Comparison of ENCODE assay signal across 3 cellular contexts in the genomic region with DNA sequence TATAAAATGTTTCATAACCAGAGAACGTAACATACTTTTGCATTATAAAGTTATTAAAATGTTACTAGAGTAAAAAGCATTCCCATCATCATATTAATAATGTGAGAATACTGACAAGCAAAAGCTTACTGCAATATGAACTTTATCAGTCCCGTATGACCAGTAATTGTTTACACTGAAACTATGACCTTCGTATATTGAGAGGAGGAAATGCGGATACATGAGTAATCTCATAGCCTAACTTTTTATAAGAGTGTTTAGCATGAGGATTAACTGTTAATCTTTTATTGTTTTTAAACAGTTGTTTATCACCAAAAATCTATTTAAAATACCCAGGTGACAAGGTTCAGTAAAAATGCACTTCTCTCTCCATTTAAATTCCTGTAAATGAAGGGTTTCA.
TF ChIP-seq lines count a peak whose summit lies in the region.

No MANE protein-coding gene starts in this region.

TF ChIP-seq in HEK293, 187 proteins besides CTCF, POLR2A, EP300 and RAD21 (continued from another document):
- TF ChIP-seq, protein P1, sequence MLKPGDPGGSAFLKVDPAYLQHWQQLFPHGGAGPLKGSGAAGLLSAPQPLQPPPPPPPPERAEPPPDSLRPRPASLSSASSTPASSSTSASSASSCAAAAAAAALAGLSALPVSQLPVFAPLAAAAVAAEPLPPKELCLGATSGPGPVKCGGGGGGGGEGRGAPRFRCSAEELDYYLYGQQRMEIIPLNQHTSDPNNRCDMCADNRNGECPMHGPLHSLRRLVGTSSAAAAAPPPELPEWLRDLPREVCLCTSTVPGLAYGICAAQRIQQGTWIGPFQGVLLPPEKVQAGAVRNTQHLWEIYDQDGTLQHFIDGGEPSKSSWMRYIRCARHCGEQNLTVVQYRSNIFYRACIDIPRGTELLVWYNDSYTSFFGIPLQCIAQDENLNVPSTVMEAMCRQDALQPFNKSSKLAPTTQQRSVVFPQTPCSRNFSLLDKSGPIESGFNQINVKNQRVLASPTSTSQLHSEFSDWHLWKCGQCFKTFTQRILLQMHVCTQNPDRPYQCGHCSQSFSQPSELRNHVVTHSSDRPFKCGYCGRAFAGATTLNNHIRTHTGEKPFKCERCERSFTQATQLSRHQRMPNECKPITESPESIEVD (tag by site-specific recombination; IDR thresholded peaks at IDR 0.05) = peak; percentile 18; the same call in 1 of the 2 replicates
- TF ChIP-seq SP7 (tag by site-specific recombination; IDR thresholded peaks at IDR 0.05) (0 out of 2 replicates have a peak, but pooled peaks have one; percentile 13), HOXC10 (CRISPR knock-in tag; IDR thresholded peaks at IDR 0.05) (no peak)

TF ChIP-seq in GM12878, 131 proteins besides CTCF, POLR2A, EP300 and RAD21 (continued from another document):
- TF ChIP-seq, protein P2, sequence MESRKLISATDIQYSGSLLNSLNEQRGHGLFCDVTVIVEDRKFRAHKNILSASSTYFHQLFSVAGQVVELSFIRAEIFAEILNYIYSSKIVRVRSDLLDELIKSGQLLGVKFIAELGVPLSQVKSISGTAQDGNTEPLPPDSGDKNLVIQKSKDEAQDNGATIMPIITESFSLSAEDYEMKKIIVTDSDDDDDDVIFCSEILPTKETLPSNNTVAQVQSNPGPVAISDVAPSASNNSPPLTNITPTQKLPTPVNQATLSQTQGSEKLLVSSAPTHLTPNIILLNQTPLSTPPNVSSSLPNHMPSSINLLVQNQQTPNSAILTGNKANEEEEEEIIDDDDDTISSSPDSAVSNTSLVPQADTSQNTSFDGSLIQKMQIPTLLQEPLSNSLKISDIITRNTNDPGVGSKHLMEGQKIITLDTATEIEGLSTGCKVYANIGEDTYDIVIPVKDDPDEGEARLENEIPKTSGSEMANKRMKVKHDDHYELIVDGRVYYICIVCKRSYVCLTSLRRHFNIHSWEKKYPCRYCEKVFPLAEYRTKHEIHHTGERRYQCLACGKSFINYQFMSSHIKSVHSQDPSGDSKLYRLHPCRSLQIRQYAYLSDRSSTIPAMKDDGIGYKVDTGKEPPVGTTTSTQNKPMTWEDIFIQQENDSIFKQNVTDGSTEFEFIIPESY (IDR thresholded peaks at IDR 0.05) = no peak
- TF ChIP-seq RUNX3 (IDR thresholded peaks at IDR 0.05; ENCODE audit: low read length) = no peak
- no peak for TF ChIP-seq IKZF2 (IDR thresholded peaks at IDR 0.05)
- TF ChIP-seq, protein P3, sequence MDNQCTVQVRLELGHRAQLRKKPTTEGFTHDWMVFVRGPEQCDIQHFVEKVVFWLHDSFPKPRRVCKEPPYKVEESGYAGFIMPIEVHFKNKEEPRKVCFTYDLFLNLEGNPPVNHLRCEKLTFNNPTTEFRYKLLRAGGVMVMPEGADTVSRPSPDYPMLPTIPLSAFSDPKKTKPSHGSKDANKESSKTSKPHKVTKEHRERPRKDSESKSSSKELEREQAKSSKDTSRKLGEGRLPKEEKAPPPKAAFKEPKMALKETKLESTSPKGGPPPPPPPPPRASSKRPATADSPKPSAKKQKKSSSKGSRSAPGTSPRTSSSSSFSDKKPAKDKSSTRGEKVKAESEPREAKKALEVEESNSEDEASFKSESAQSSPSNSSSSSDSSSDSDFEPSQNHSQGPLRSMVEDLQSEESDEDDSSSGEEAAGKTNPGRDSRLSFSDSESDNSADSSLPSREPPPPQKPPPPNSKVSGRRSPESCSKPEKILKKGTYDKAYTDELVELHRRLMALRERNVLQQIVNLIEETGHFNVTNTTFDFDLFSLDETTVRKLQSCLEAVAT (IDR thresholded peaks at IDR 0.05) = no peak
- TF ChIP-seq, protein P4, sequence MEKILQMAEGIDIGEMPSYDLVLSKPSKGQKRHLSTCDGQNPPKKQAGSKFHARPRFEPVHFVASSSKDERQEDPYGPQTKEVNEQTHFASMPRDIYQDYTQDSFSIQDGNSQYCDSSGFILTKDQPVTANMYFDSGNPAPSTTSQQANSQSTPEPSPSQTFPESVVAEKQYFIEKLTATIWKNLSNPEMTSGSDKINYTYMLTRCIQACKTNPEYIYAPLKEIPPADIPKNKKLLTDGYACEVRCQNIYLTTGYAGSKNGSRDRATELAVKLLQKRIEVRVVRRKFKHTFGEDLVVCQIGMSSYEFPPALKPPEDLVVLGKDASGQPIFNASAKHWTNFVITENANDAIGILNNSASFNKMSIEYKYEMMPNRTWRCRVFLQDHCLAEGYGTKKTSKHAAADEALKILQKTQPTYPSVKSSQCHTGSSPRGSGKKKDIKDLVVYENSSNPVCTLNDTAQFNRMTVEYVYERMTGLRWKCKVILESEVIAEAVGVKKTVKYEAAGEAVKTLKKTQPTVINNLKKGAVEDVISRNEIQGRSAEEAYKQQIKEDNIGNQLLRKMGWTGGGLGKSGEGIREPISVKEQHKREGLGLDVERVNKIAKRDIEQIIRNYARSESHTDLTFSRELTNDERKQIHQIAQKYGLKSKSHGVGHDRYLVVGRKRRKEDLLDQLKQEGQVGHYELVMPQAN (conservative IDR thresholded peaks at IDR 0.05) = no peak
- TF ChIP-seq, protein P5, sequence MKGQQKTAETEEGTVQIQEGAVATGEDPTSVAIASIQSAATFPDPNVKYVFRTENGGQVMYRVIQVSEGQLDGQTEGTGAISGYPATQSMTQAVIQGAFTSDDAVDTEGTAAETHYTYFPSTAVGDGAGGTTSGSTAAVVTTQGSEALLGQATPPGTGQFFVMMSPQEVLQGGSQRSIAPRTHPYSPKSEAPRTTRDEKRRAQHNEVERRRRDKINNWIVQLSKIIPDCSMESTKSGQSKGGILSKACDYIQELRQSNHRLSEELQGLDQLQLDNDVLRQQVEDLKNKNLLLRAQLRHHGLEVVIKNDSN (IDR thresholded peaks at IDR 0.05; ENCODE audit: borderline replicate concordance, extremely low read length, insufficient read depth, low read depth, low read length) = no peak
- TF ChIP-seq NFIC (IDR thresholded peaks at IDR 0.05; ENCODE audit: low read depth, low read length) = no peak

TF ChIP-seq in neural cell, 6 proteins besides CTCF, POLR2A, EP300 and RAD21 (continued from another document):
- TF ChIP-seq SMC3 (conservative IDR thresholded peaks at IDR 0.05; ENCODE audit: poor library complexity) (no peak), EZH2 (IDR thresholded peaks at IDR 0.05; ENCODE audit: borderline replicate concordance, insufficient read depth, low read length, poor library complexity, severe bottlenecking) (no peak), TAF1 (IDR thresholded peaks at IDR 0.05; ENCODE audit: low read depth) (no peak)
